1 cellular context compared by ENCODE assay signal in genomic region chr1:212791676-212792395, GRCh38.
TF ChIP-seq lines count a peak whose summit lies in the region.

TSS of gene NSL1 (minus strand) at chr1:212791777. CDS start at chr1:212791763, 14 bp downstream.
A gene with protein sequence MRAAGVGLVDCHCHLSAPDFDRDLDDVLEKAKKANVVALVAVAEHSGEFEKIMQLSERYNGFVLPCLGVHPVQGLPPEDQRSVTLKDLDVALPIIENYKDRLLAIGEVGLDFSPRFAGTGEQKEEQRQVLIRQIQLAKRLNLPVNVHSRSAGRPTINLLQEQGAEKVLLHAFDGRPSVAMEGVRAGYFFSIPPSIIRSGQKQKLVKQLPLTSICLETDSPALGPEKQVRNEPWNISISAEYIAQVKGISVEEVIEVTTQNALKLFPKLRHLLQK (plus strand): TSS chr1:212791894. CDS start chr1:212791922, 28 bp downstream.

TF ChIP-seq in HCT116, 20 proteins besides CTCF, POLR2A, EP300 and RAD21 (continued from another document):
- TF ChIP-seq, protein P1, sequence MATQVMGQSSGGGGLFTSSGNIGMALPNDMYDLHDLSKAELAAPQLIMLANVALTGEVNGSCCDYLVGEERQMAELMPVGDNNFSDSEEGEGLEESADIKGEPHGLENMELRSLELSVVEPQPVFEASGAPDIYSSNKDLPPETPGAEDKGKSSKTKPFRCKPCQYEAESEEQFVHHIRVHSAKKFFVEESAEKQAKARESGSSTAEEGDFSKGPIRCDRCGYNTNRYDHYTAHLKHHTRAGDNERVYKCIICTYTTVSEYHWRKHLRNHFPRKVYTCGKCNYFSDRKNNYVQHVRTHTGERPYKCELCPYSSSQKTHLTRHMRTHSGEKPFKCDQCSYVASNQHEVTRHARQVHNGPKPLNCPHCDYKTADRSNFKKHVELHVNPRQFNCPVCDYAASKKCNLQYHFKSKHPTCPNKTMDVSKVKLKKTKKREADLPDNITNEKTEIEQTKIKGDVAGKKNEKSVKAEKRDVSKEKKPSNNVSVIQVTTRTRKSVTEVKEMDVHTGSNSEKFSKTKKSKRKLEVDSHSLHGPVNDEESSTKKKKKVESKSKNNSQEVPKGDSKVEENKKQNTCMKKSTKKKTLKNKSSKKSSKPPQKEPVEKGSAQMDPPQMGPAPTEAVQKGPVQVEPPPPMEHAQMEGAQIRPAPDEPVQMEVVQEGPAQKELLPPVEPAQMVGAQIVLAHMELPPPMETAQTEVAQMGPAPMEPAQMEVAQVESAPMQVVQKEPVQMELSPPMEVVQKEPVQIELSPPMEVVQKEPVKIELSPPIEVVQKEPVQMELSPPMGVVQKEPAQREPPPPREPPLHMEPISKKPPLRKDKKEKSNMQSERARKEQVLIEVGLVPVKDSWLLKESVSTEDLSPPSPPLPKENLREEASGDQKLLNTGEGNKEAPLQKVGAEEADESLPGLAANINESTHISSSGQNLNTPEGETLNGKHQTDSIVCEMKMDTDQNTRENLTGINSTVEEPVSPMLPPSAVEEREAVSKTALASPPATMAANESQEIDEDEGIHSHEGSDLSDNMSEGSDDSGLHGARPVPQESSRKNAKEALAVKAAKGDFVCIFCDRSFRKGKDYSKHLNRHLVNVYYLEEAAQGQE (IDR thresholded peaks at IDR 0.05; ENCODE audit: low read depth): no peak
- TF ChIP-seq, protein P2, sequence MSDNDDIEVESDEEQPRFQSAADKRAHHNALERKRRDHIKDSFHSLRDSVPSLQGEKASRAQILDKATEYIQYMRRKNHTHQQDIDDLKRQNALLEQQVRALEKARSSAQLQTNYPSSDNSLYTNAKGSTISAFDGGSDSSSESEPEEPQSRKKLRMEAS (IDR thresholded peaks at IDR 0.05): peak; percentile 92
- TF ChIP-seq SP1 (IDR thresholded peaks at IDR 0.05; ENCODE audit: low read depth): peak; percentile 89
- peak; percentile 52; the same call in 1 of the 2 replicates for TF ChIP-seq JUND (IDR thresholded peaks at IDR 0.05)
- peak; percentile 97 for TF ChIP-seq SIN3A (IDR thresholded peaks at IDR 0.05; ENCODE audit: low read depth)
- peak; percentile 5; the same call in 1 of the 2 replicates for TF ChIP-seq ZFX (IDR thresholded peaks at IDR 0.05)
- TF ChIP-seq TCF7L2 (IDR thresholded peaks at IDR 0.05; ENCODE audit: borderline replicate concordance, extremely low read depth, insufficient read depth, insufficient read length): peak; percentile 59
- peak; percentile 51; the same call in 1 of the 2 replicates for TF ChIP-seq EGR1 (IDR thresholded peaks at IDR 0.05; ENCODE audit: low read depth)
- no peak; the same call in 1 of the 2 replicates for TF ChIP-seq CEBPB (IDR thresholded peaks at IDR 0.05; ENCODE audit: low read depth)
- TF ChIP-seq ELF1 (IDR thresholded peaks at IDR 0.05; ENCODE audit: borderline replicate concordance, low read depth): no peak
- peak; percentile 95 for TF ChIP-seq YY1 (IDR thresholded peaks at IDR 0.05; ENCODE audit: extremely low read depth, insufficient replicate concordance, low read depth, low read length)
- peak; percentile 96 for TF ChIP-seq POLR2AphosphoS5 (IDR thresholded peaks at IDR 0.05; ENCODE audit: low read depth, low read length)
TF ChIP-seq in HCT116: peak in this region for 12.
